1 cellular context compared by ENCODE assay signal in the genomic region with DNA sequence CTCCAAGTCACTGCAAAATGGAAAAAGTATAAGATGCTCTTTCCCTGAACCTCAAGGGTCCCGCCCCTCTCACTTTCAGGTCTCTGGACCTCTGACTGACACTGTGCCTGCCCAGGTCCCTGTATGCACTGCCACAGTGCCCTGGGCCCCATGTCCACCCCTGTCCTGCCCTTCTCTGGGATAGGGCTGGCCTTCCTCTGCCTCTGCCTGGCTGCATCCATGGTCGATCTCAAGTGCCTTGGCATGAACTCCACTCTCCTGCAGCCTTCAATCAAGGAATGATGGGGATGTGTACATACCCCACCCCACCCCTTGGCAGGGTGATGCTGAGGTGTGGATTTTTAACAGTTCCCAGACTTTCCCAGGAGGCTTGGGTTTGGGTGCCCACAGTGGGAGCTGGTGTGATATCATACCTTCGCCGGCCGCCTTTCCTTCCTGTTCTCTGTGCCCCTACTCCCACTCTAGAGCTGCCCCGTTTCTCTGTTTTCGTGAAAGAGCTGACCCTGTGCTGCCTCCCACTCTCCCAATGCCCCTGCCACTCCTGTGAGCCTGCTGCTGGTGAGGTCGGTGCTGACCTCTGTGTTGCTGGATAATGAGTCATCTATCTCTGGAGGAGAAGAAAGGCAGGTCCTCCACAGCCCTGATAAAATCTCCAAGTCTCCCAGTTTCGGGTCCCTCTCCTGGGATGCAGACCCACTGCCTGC.
TF ChIP-seq lines count a peak whose summit lies in the region.

No MANE protein-coding gene starts in this region.

TF ChIP-seq in K562, 482 proteins besides CTCF, POLR2A, EP300 and RAD21 (continued from another document):
- TF ChIP-seq, protein P1, sequence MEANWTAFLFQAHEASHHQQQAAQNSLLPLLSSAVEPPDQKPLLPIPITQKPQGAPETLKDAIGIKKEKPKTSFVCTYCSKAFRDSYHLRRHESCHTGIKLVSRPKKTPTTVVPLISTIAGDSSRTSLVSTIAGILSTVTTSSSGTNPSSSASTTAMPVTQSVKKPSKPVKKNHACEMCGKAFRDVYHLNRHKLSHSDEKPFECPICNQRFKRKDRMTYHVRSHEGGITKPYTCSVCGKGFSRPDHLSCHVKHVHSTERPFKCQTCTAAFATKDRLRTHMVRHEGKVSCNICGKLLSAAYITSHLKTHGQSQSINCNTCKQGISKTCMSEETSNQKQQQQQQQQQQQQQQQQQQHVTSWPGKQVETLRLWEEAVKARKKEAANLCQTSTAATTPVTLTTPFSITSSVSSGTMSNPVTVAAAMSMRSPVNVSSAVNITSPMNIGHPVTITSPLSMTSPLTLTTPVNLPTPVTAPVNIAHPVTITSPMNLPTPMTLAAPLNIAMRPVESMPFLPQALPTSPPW (CRISPR knock-in tag; IDR thresholded peaks at IDR 0.05): no peak
- TF ChIP-seq ZKSCAN1 (IDR thresholded peaks at IDR 0.05; ENCODE audit: low read depth, low read length) (no peak), U2AF2 (optimal IDR thresholded peaks at IDR 0.05; ENCODE audit: low read depth, low read length) (no peak), MEF2D (tag; conservative IDR thresholded peaks at IDR 0.05; ENCODE audit: low read depth) (no peak), TSC22D4 (tag; IDR thresholded peaks at IDR 0.05) (no peak), ZKSCAN3 (CRISPR knock-in tag; IDR thresholded peaks at IDR 0.05) (no peak), NFYB (IDR thresholded peaks at IDR 0.05; ENCODE audit: extremely low read depth, insufficient read length) (no peak), RBM14 (IDR thresholded peaks at IDR 0.05; ENCODE audit: borderline replicate concordance, insufficient read depth, low read depth, low read length) (no peak), PHB2 (IDR thresholded peaks at IDR 0.05; ENCODE audit: low read depth) (no peak), MAZ (CRISPR knock-in tag; conservative IDR thresholded peaks at IDR 0.05 in 1 of 2, IDR thresholded peaks at IDR 0.05 in 1 of 2) (no peak), SMAD2 (IDR thresholded peaks at IDR 0.05; ENCODE audit: low read depth, low read length) (no peak), MTA1 (IDR thresholded peaks at IDR 0.05; ENCODE audit: borderline replicate concordance) (no peak), CCNT2 (IDR thresholded peaks at IDR 0.05; ENCODE audit: borderline replicate concordance, extremely low read depth, insufficient read length, low read depth, low read length) (no peak), ZNF217 (CRISPR knock-in tag; IDR thresholded peaks at IDR 0.05) (no peak), FOXA1 (IDR thresholded peaks at IDR 0.05; ENCODE audit: borderline replicate concordance) (no peak)
- TF ChIP-seq, protein P2, sequence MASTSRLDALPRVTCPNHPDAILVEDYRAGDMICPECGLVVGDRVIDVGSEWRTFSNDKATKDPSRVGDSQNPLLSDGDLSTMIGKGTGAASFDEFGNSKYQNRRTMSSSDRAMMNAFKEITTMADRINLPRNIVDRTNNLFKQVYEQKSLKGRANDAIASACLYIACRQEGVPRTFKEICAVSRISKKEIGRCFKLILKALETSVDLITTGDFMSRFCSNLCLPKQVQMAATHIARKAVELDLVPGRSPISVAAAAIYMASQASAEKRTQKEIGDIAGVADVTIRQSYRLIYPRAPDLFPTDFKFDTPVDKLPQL (IDR thresholded peaks at IDR 0.05; ENCODE audit: extremely low read depth, insufficient read length): no peak
- TF ChIP-seq, protein P3, sequence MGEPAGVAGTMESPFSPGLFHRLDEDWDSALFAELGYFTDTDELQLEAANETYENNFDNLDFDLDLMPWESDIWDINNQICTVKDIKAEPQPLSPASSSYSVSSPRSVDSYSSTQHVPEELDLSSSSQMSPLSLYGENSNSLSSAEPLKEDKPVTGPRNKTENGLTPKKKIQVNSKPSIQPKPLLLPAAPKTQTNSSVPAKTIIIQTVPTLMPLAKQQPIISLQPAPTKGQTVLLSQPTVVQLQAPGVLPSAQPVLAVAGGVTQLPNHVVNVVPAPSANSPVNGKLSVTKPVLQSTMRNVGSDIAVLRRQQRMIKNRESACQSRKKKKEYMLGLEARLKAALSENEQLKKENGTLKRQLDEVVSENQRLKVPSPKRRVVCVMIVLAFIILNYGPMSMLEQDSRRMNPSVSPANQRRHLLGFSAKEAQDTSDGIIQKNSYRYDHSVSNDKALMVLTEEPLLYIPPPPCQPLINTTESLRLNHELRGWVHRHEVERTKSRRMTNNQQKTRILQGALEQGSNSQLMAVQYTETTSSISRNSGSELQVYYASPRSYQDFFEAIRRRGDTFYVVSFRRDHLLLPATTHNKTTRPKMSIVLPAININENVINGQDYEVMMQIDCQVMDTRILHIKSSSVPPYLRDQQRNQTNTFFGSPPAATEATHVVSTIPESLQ (CRISPR knock-in tag; IDR thresholded peaks at IDR 0.05): no peak
- TF ChIP-seq, protein P4, sequence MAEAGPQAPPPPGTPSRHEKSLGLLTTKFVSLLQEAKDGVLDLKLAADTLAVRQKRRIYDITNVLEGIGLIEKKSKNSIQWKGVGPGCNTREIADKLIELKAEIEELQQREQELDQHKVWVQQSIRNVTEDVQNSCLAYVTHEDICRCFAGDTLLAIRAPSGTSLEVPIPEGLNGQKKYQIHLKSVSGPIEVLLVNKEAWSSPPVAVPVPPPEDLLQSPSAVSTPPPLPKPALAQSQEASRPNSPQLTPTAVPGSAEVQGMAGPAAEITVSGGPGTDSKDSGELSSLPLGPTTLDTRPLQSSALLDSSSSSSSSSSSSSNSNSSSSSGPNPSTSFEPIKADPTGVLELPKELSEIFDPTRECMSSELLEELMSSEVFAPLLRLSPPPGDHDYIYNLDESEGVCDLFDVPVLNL (CRISPR knock-in tag; IDR thresholded peaks at IDR 0.05; ENCODE audit: low read depth): no peak
- TF ChIP-seq, protein P5, sequence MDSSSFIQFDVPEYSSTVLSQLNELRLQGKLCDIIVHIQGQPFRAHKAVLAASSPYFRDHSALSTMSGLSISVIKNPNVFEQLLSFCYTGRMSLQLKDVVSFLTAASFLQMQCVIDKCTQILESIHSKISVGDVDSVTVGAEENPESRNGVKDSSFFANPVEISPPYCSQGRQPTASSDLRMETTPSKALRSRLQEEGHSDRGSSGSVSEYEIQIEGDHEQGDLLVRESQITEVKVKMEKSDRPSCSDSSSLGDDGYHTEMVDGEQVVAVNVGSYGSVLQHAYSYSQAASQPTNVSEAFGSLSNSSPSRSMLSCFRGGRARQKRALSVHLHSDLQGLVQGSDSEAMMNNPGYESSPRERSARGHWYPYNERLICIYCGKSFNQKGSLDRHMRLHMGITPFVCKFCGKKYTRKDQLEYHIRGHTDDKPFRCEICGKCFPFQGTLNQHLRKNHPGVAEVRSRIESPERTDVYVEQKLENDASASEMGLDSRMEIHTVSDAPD (CRISPR knock-in tag; IDR thresholded peaks at IDR 0.05): no peak
- TF ChIP-seq, protein P6, sequence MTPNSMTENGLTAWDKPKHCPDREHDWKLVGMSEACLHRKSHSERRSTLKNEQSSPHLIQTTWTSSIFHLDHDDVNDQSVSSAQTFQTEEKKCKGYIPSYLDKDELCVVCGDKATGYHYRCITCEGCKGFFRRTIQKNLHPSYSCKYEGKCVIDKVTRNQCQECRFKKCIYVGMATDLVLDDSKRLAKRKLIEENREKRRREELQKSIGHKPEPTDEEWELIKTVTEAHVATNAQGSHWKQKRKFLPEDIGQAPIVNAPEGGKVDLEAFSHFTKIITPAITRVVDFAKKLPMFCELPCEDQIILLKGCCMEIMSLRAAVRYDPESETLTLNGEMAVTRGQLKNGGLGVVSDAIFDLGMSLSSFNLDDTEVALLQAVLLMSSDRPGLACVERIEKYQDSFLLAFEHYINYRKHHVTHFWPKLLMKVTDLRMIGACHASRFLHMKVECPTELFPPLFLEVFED (CRISPR knock-in tag; conservative IDR thresholded peaks at IDR 0.05): no peak
- TF ChIP-seq, protein P7, sequence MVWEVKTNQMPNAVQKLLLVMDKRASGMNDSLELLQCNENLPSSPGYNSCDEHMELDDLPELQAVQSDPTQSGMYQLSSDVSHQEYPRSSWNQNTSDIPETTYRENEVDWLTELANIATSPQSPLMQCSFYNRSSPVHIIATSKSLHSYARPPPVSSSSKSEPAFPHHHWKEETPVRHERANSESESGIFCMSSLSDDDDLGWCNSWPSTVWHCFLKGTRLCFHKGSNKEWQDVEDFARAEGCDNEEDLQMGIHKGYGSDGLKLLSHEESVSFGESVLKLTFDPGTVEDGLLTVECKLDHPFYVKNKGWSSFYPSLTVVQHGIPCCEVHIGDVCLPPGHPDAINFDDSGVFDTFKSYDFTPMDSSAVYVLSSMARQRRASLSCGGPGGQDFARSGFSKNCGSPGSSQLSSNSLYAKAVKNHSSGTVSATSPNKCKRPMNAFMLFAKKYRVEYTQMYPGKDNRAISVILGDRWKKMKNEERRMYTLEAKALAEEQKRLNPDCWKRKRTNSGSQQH (CRISPR knock-in tag; IDR thresholded peaks at IDR 0.05): no peak
- TF ChIP-seq, protein P8, sequence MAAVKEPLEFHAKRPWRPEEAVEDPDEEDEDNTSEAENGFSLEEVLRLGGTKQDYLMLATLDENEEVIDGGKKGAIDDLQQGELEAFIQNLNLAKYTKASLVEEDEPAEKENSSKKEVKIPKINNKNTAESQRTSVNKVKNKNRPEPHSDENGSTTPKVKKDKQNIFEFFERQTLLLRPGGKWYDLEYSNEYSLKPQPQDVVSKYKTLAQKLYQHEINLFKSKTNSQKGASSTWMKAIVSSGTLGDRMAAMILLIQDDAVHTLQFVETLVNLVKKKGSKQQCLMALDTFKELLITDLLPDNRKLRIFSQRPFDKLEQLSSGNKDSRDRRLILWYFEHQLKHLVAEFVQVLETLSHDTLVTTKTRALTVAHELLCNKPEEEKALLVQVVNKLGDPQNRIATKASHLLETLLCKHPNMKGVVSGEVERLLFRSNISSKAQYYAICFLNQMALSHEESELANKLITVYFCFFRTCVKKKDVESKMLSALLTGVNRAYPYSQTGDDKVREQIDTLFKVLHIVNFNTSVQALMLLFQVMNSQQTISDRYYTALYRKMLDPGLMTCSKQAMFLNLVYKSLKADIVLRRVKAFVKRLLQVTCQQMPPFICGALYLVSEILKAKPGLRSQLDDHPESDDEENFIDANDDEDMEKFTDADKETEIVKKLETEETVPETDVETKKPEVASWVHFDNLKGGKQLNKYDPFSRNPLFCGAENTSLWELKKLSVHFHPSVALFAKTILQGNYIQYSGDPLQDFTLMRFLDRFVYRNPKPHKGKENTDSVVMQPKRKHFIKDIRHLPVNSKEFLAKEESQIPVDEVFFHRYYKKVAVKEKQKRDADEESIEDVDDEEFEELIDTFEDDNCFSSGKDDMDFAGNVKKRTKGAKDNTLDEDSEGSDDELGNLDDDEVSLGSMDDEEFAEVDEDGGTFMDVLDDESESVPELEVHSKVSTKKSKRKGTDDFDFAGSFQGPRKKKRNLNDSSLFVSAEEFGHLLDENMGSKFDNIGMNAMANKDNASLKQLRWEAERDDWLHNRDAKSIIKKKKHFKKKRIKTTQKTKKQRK (IDR thresholded peaks at IDR 0.05; ENCODE audit: borderline replicate concordance, low read depth, low read length): no peak
- TF ChIP-seq, protein P9, sequence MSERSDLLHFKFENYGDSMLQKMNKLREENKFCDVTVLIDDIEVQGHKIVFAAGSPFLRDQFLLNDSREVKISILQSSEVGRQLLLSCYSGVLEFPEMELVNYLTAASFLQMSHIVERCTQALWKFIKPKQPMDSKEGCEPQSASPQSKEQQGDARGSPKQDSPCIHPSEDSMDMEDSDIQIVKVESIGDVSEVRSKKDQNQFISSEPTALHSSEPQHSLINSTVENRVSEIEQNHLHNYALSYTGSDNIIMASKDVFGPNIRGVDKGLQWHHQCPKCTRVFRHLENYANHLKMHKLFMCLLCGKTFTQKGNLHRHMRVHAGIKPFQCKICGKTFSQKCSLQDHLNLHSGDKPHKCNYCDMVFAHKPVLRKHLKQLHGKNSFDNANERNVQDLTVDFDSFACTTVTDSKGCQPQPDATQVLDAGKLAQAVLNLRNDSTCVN (CRISPR knock-in tag; IDR thresholded peaks at IDR 0.05): no peak
